ENCODE assay signal across 13 cellular contexts in genomic region chr13:54194233-54195024, GRCh38.
"Had no signal": no experiment of that assay in that cellular context is flagged by ENCODE, and none has a peak within 500 bp of the region (broad histone marks: within the 10 kb centered on the region; RNA-seq: fewer than 3 reads in every experiment).

No MANE protein-coding gene starts in this region.

- H3K4me1 ChIP-seq: heart left ventricle, left lung, upper lobe of left lung had no signal

- H3K36me3 ChIP-seq: heart left ventricle, left lung, upper lobe of left lung, WERI-Rb-1 had no signal

- H3K27ac ChIP-seq: coronary artery, heart left ventricle, left lung, upper lobe of left lung, WERI-Rb-1 had no signal

- DNase-seq: activated CD4-positive, alpha-beta T cell treated with anti-CD3 and anti-CD28 coated beads for 48 hours; activated naive CD4-positive, alpha-beta T cell treated with anti-CD3 and anti-CD28 coated beads, Interleukin-2, amount 10 ng/mL, durations not matched to agents 7 days and 5 days; effector CD4-positive, alpha-beta T cell; heart left ventricle; left lung; mesenchymal stem cell; stimulated activated CD4-positive, alpha-beta T cell treated with anti-CD3 and anti-CD28 coated beads, Interleukin-12 subunit alpha, Interleukin-12 subunit beta, amount 100 ng/mL, for 4 hours; stimulated activated naive CD4-positive, alpha-beta T cell treated with Interleukin-2 at 50 U/mL for 16 hours; upper lobe of left lung; WERI-Rb-1 had no signal

- H3K27me3 ChIP-seq: heart left ventricle, left lung, upper lobe of left lung had no signal

- H3K9me3 ChIP-seq: heart left ventricle, left lung, upper lobe of left lung had no signal

- H3K4me3 ChIP-seq: coronary artery, heart left ventricle, left lung, upper lobe of left lung had no signal

- ATAC-seq: activated T-helper 17 cell treated with anti-CD3 and anti-CD28 coated beads, Interleukin-2, amount 50 U/mL, for 72 hours; heart left ventricle; left lung; natural killer cell treated with Interleukin-12 subunit alpha and Interleukin-12 subunit beta and Interleukin-15 and Interleukin-18, amount 100 ng/mL, for 72 hours had no signal
